1 cellular context compared by ENCODE assay signal in genomic region chr7:152987673-152988072, GRCh38.
TF ChIP-seq lines count a peak whose summit lies in the region.

No MANE protein-coding gene starts in this region.

TF ChIP-seq in GM23338, 12 proteins besides CTCF, POLR2A, EP300 and RAD21 (continued from another document):
- TF ChIP-seq REST (IDR thresholded peaks at IDR 0.05; ENCODE audit: unreplicated experiment): no peak
- TF ChIP-seq STAT1 (IDR thresholded peaks at IDR 0.05; ENCODE audit: unreplicated experiment): no peak
- TF ChIP-seq ETS1 (IDR thresholded peaks at IDR 0.05): no peak
- TF ChIP-seq EZH2 (IDR thresholded peaks at IDR 0.05; ENCODE audit: low read depth, unreplicated experiment): no peak
- TF ChIP-seq ZNF331 (CRISPR knock-in tag; IDR thresholded peaks at IDR 0.05; ENCODE audit: low read depth): no peak
- TF ChIP-seq JUNB (IDR thresholded peaks at IDR 0.05; ENCODE audit: unreplicated experiment): no peak
